1 cellular context compared by ENCODE assay signal in the genomic region with DNA sequence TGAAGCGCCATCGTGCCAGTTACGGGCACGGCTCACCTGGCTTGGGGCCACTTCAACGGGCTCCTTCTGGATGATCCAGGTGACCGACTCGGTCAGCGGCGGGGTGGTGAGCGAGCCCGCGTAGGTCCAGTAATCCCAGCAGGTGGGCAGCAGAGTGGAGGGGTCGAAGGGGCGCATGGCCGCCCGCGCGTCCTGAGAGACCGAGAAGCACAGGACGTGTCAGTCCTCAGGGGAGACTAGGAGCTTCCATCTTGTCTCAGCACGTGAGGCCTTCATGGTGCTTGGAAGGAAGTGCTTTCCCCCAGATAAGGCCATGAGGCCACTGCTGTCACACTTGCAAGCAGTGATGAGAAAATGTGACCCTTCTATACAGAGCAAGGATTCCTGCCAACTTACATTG.
TF ChIP-seq lines count a peak whose summit lies in the region.

No MANE protein-coding gene starts in this region.

TF ChIP-seq in K562, 482 proteins besides CTCF, POLR2A, EP300 and RAD21 (continued from another document):
- TF ChIP-seq IRF2 (CRISPR knock-in tag; IDR thresholded peaks at IDR 0.05) (0 out of 2 replicates have a peak, but pooled peaks have one; percentile 23), CAMTA2 (CRISPR knock-in tag; conservative IDR thresholded peaks at IDR 0.05) (no peak), CBFA2T3 (IDR thresholded peaks at IDR 0.05) (no peak), YY1 (IDR thresholded peaks at IDR 0.05; ENCODE audit: borderline replicate concordance in 1 of 3, control insufficient read depth in 1 of 3, extremely low read depth in 1 of 3, insufficient read depth in 3 of 3, insufficient read length in 1 of 3, insufficient replicate concordance in 2 of 3, low read depth in 1 of 3, low read length in 2 of 3) (peak in 1 of 3 experiments; percentile 20), KHSRP (IDR thresholded peaks at IDR 0.05) (no peak), CHD1 (IDR thresholded peaks at IDR 0.05; ENCODE audit: low read length) (no peak)
- TF ChIP-seq, protein P1, sequence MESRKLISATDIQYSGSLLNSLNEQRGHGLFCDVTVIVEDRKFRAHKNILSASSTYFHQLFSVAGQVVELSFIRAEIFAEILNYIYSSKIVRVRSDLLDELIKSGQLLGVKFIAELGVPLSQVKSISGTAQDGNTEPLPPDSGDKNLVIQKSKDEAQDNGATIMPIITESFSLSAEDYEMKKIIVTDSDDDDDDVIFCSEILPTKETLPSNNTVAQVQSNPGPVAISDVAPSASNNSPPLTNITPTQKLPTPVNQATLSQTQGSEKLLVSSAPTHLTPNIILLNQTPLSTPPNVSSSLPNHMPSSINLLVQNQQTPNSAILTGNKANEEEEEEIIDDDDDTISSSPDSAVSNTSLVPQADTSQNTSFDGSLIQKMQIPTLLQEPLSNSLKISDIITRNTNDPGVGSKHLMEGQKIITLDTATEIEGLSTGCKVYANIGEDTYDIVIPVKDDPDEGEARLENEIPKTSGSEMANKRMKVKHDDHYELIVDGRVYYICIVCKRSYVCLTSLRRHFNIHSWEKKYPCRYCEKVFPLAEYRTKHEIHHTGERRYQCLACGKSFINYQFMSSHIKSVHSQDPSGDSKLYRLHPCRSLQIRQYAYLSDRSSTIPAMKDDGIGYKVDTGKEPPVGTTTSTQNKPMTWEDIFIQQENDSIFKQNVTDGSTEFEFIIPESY (CRISPR knock-in tag; IDR thresholded peaks at IDR 0.05) = peak; percentile 62
- TF ChIP-seq, protein P2, sequence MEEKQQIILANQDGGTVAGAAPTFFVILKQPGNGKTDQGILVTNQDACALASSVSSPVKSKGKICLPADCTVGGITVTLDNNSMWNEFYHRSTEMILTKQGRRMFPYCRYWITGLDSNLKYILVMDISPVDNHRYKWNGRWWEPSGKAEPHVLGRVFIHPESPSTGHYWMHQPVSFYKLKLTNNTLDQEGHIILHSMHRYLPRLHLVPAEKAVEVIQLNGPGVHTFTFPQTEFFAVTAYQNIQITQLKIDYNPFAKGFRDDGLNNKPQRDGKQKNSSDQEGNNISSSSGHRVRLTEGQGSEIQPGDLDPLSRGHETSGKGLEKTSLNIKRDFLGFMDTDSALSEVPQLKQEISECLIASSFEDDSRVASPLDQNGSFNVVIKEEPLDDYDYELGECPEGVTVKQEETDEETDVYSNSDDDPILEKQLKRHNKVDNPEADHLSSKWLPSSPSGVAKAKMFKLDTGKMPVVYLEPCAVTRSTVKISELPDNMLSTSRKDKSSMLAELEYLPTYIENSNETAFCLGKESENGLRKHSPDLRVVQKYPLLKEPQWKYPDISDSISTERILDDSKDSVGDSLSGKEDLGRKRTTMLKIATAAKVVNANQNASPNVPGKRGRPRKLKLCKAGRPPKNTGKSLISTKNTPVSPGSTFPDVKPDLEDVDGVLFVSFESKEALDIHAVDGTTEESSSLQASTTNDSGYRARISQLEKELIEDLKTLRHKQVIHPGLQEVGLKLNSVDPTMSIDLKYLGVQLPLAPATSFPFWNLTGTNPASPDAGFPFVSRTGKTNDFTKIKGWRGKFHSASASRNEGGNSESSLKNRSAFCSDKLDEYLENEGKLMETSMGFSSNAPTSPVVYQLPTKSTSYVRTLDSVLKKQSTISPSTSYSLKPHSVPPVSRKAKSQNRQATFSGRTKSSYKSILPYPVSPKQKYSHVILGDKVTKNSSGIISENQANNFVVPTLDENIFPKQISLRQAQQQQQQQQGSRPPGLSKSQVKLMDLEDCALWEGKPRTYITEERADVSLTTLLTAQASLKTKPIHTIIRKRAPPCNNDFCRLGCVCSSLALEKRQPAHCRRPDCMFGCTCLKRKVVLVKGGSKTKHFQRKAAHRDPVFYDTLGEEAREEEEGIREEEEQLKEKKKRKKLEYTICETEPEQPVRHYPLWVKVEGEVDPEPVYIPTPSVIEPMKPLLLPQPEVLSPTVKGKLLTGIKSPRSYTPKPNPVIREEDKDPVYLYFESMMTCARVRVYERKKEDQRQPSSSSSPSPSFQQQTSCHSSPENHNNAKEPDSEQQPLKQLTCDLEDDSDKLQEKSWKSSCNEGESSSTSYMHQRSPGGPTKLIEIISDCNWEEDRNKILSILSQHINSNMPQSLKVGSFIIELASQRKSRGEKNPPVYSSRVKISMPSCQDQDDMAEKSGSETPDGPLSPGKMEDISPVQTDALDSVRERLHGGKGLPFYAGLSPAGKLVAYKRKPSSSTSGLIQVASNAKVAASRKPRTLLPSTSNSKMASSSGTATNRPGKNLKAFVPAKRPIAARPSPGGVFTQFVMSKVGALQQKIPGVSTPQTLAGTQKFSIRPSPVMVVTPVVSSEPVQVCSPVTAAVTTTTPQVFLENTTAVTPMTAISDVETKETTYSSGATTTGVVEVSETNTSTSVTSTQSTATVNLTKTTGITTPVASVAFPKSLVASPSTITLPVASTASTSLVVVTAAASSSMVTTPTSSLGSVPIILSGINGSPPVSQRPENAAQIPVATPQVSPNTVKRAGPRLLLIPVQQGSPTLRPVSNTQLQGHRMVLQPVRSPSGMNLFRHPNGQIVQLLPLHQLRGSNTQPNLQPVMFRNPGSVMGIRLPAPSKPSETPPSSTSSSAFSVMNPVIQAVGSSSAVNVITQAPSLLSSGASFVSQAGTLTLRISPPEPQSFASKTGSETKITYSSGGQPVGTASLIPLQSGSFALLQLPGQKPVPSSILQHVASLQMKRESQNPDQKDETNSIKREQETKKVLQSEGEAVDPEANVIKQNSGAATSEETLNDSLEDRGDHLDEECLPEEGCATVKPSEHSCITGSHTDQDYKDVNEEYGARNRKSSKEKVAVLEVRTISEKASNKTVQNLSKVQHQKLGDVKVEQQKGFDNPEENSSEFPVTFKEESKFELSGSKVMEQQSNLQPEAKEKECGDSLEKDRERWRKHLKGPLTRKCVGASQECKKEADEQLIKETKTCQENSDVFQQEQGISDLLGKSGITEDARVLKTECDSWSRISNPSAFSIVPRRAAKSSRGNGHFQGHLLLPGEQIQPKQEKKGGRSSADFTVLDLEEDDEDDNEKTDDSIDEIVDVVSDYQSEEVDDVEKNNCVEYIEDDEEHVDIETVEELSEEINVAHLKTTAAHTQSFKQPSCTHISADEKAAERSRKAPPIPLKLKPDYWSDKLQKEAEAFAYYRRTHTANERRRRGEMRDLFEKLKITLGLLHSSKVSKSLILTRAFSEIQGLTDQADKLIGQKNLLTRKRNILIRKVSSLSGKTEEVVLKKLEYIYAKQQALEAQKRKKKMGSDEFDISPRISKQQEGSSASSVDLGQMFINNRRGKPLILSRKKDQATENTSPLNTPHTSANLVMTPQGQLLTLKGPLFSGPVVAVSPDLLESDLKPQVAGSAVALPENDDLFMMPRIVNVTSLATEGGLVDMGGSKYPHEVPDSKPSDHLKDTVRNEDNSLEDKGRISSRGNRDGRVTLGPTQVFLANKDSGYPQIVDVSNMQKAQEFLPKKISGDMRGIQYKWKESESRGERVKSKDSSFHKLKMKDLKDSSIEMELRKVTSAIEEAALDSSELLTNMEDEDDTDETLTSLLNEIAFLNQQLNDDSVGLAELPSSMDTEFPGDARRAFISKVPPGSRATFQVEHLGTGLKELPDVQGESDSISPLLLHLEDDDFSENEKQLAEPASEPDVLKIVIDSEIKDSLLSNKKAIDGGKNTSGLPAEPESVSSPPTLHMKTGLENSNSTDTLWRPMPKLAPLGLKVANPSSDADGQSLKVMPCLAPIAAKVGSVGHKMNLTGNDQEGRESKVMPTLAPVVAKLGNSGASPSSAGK (IDR thresholded peaks at IDR 0.05) = peak; percentile 53
